9 cellular contexts compared by ENCODE assay signal in genomic region chr12:120227233-120228040, GRCh38. TPM values are rescaled to one million over a fixed set of nuclear protein-coding genes. Genes with fewer than 3 reads are reported as not detected.
DNase-seq lines count a peak whose midpoint lies in the region; ATAC-seq, FAIRE-seq and TF ChIP-seq lines count a peak whose summit lies in the region.
"Had no signal": no experiment of that assay in that cellular context is flagged by ENCODE, and none has a peak within 500 bp of the region (broad histone marks: within the 10 kb centered on the region; RNA-seq: fewer than 3 reads in every experiment).

No MANE protein-coding gene starts in this region.

- H3K4me3 Mint-ChIP-seq in Calu3 (ENCODE audit: low read depth, unreplicated experiment) (peak overlapping the region; percentile 31), astrocyte (ENCODE audit: unreplicated experiment) (peak overlapping the region; percentile 34), mesothelial cell of epicardium (no peak overlapping the region)

- H4K20me1 ChIP-seq in astrocyte (ENCODE audit: insufficient read depth, low read length): peaks cover 56% of the 10 kb centered on the region

- H2AFZ ChIP-seq in astrocyte (ENCODE audit: low read depth, low read length): no peak overlapping the region

- H3K9ac ChIP-seq in astrocyte (ENCODE audit: low read length): peak overlapping the region; percentile 34

- H3K36me3 Mint-ChIP-seq in Calu3 (ENCODE audit: insufficient read depth, unreplicated experiment) (peaks cover 78% of the 10 kb centered on the region), astrocyte (ENCODE audit: low read depth, unreplicated experiment) (peaks cover 11% of the 10 kb centered on the region), mesothelial cell of epicardium (peaks cover 6% of the 10 kb centered on the region)

- peaks cover 17% of the 10 kb centered on the region for H3K36me3 ChIP-seq in astrocyte (ENCODE audit: insufficient read depth, low read length)

- H3K9me3 Mint-ChIP-seq in Calu3 (ENCODE audit: low read depth, unreplicated experiment): no peaks in the 10 kb centered on the region
- H3K9me3 Mint-ChIP-seq in astrocyte (ENCODE audit: unreplicated experiment): no peaks in the 10 kb centered on the region
- H3K9me3 Mint-ChIP-seq in mesothelial cell of epicardium: no peaks in the 10 kb centered on the region
- H3K9me3 Mint-ChIP-seq: activated naive CD8-positive, alpha-beta T cell treated with anti-CD3 and anti-CD28 coated beads, Interleukin-2, amount 10 ng/mL, durations not matched to agents 7 days and 5 days had no signal

- H3K4me3 ChIP-seq in astrocyte (ENCODE audit: insufficient read depth, low read depth, low read length): no peak overlapping the region

- DNase-seq in Calu3 (no peak), astrocyte (ENCODE audit: low read depth) (no peak), mesothelial cell of epicardium (ENCODE audit: low spot score in 2 of 2, unreplicated experiment in 2 of 2) (no peak), mucosa of gallbladder (ENCODE audit: low spot score) (no peak), NCI-H1436 (lab: John Stamatoyannopoulos, UW) (no peak)

- peaks cover 94% of the 10 kb centered on the region for H3K4me1 Mint-ChIP-seq in Calu3 (ENCODE audit: low read depth, unreplicated experiment)
- peaks cover 53% of the 10 kb centered on the region for H3K4me1 Mint-ChIP-seq in astrocyte (ENCODE audit: low read depth, unreplicated experiment)
- H3K4me1 Mint-ChIP-seq in mesothelial cell of epicardium: peaks cover 67% of the 10 kb centered on the region

- H3K27me3 ChIP-seq in astrocyte (ENCODE audit: insufficient read depth, low read length): no peaks in the 10 kb centered on the region

- H3K9me3 ChIP-seq in astrocyte (ENCODE audit: insufficient read depth, low read depth, low read length): no peaks in the 10 kb centered on the region

- H3K4me2 ChIP-seq in astrocyte (ENCODE audit: low read length): peak overlapping the region; percentile 86

- H3K27ac ChIP-seq in 22Rv1 (peak overlapping the region; percentile 91), astrocyte (ENCODE audit: low read depth, low read length) (no peak overlapping the region)

- FAIRE-seq in astrocyte (lab: Jason Lieb, UNC): no peak

- BruUV-seq in Calu3 (replicated peaks; lab: Mats Ljungman, UMichigan): no TSS peak

- intact Hi-C loops in Calu3 (cut with micrococcal nuclease; ENCODE audit: unreplicated experiment): loop anchor here (1.0 kb wide), 1 partner anchor 37 kb away; no protein-coding TSS in a partner anchor

- H3K79me2 ChIP-seq in astrocyte (ENCODE audit: insufficient read depth, low read length): peaks cover 85% of the 10 kb centered on the region

- no peak for TF ChIP-seq CTCF in 22Rv1 (IDR thresholded peaks at IDR 0.05)
- no peak for TF ChIP-seq CTCF in Calu3 (IDR thresholded peaks at IDR 0.05; ENCODE audit: unreplicated experiment)
- no peak for TF ChIP-seq CTCF in astrocyte (IDR thresholded peaks at IDR 0.05; ENCODE audit: insufficient read depth, low read depth, low read length)
- no peak for TF ChIP-seq CTCF in mesothelial cell of epicardium (IDR thresholded peaks at IDR 0.05; ENCODE audit: unreplicated experiment)

- peaks cover 73% of the 10 kb centered on the region for H3K4me1 ChIP-seq in astrocyte (ENCODE audit: insufficient read depth, low read length)

- CTCF ChIA-PET in Calu3 (lab: Charles Lee): interaction anchor here (0.6 to 9.8 kb wide), 22 partner anchors 8 to 203 kb away, joined by 3 to 338 read pairs (median 4); partner anchors contain the start of genes PXN, RNU4-1, RNU4-2 and RPLP0

- H3K27me3 Mint-ChIP-seq in Calu3 (ENCODE audit: unreplicated experiment): no peaks in the 10 kb centered on the region
- H3K27me3 Mint-ChIP-seq in astrocyte (ENCODE audit: low read depth, unreplicated experiment): no peaks in the 10 kb centered on the region
- H3K27me3 Mint-ChIP-seq in mesothelial cell of epicardium (ENCODE audit: low read depth): no peaks in the 10 kb centered on the region
- H3K27me3 Mint-ChIP-seq: activated naive CD8-positive, alpha-beta T cell treated with anti-CD3 and anti-CD28 coated beads, Interleukin-2, amount 10 ng/mL, durations not matched to agents 7 days and 5 days had no signal

- ATAC-seq in HG02938 (IDR thresholded peaks at IDR 0.05; ENCODE audit: unreplicated experiment) (no peak), HG02981 (IDR thresholded peaks at IDR 0.05; ENCODE audit: unreplicated experiment) (no peak)

- H3K27ac Mint-ChIP-seq in Calu3 (ENCODE audit: unreplicated experiment) (peak overlapping the region; percentile 85), astrocyte (ENCODE audit: unreplicated experiment) (peak overlapping the region; percentile 47), mesothelial cell of epicardium (peak overlapping the region; percentile 99)

RNA-seq across cellular contexts. Expression of gene RPLP0, which starts 26.5 kb away (rescaled TPM):
- 1,595 and 1,852 TPM in 2 replicates for total RNA-seq in Calu3 (2022)
- total RNA-seq in astrocyte: 1,543 and 1,660 TPM in 2 replicates
- 1,924 to 1,989 TPM (median 1,950 TPM) in 3 replicates for total RNA-seq in mesothelial cell of epicardium
- total RNA-seq in mucosa of gallbladder: 1,053 TPM

RNA-seq across cellular contexts. Expression of gene GCN1, which starts 32.9 kb away (rescaled TPM):
- total RNA-seq in Calu3 (2022) (168 and 188 TPM in 2 replicates), astrocyte (95.5 and 123 TPM in 2 replicates), mesothelial cell of epicardium (121 to 134 TPM (median 127 TPM) in 3 replicates), mucosa of gallbladder (80.4 TPM)

RNA-seq across cellular contexts. Expression of gene PXN, which starts 38.1 kb away (rescaled TPM):
- total RNA-seq in Calu3 (2022): 156 and 172 TPM in 2 replicates
- total RNA-seq in astrocyte: 126 and 151 TPM in 2 replicates
- 113 to 123 TPM (median 117 TPM) in 3 replicates for total RNA-seq in mesothelial cell of epicardium
- total RNA-seq in mucosa of gallbladder: 119 TPM

Comparison
In these comparisons a context has a peak if more than half of its experiments do, and no peak if none do; other contexts are left out.
1. H3K27ac Mint-ChIP-seq: peak in every context shown above with its lines; median percentile 99 in mesothelial cell of epicardium; 85 in Calu3; 47 in astrocyte.